19 cellular contexts compared by ENCODE assay signal in genomic region chr21:34077888-34078287, GRCh38. TPM values are rescaled to one million over a fixed set of nuclear protein-coding genes. Genes with fewer than 3 reads are reported as not detected.
DNase-seq lines count a peak whose midpoint lies in the region; FAIRE-seq and TF ChIP-seq lines count a peak whose summit lies in the region.
"Had no signal": no experiment of that assay in that cellular context is flagged by ENCODE, and none has a peak within 500 bp of the region (broad histone marks: within the 10 kb centered on the region; RNA-seq: fewer than 3 reads in every experiment).

No MANE protein-coding gene starts in this region.

- H3K4me3 Mint-ChIP-seq in activated naive CD4-positive, alpha-beta T cell treated with anti-CD3 and anti-CD28 coated beads for 36 hours = no peak overlapping the region
- H3K4me3 Mint-ChIP-seq in activated CD4-positive, alpha-beta memory T cell treated with anti-CD3 and anti-CD28 coated beads, Interleukin-2, amount 10 ng/mL, durations not matched to agents 7 days and 5 days = peak overlapping the region; percentile 29

- FAIRE-seq in HTR-8/SVneo (lab: Jason Lieb, UNC) = no peak

- H3K79me2 ChIP-seq in hepatocyte = peaks cover 89% of the 10 kb centered on the region

- H3K27ac Mint-ChIP-seq in activated naive CD4-positive, alpha-beta T cell treated with anti-CD3 and anti-CD28 coated beads for 36 hours = peak overlapping the region; percentile 75
- peak overlapping the region; percentile 12 for H3K27ac Mint-ChIP-seq in activated CD4-positive, alpha-beta memory T cell treated with anti-CD3 and anti-CD28 coated beads, Interleukin-2, amount 10 ng/mL, durations not matched to agents 7 days and 5 days

- H3K9me3 ChIP-seq in hepatocyte (ENCODE audit: low read depth) = no peaks in the 10 kb centered on the region
- no peaks in the 10 kb centered on the region for H3K9me3 ChIP-seq in thymus (ENCODE audit: control insufficient read depth)
- H3K9me3 ChIP-seq in vagina = no peaks in the 10 kb centered on the region
- H3K9me3 ChIP-seq: breast epithelium, ovary, testis had no signal

- peak overlapping the region; percentile 88 for H3K4me2 ChIP-seq in hepatocyte

- TF ChIP-seq CTCF in hepatocyte (IDR thresholded peaks at IDR 0.05; ENCODE audit: poor library complexity) (no peak), vagina (IDR thresholded peaks at IDR 0.05) (no peak)

- H3K27me3 ChIP-seq in hepatocyte (no peaks in the 10 kb centered on the region), thymus (ENCODE audit: control insufficient read depth, insufficient read depth) (no peaks in the 10 kb centered on the region), vagina (no peaks in the 10 kb centered on the region)
- H3K27me3 ChIP-seq: breast epithelium, foreskin keratinocyte, ovary, testis had no signal

- H3K4me1 ChIP-seq in hepatocyte (ENCODE audit: insufficient read depth) (peaks cover 41% of the 10 kb centered on the region), thymus (ENCODE audit: control insufficient read depth, insufficient read depth, low read length) (peaks cover 39% of the 10 kb centered on the region), vagina (peaks cover 61% of the 10 kb centered on the region)

- 47% methylated on average over 1 of the region's 1 CpG for WGBS in hepatocyte (ENCODE audit: low lambda C conversion rate, missing lambda C conversion rate)
- WGBS in thymus = 10% methylated on average over 1 of the region's 1 CpG

- no peaks in the 10 kb centered on the region for H3K27me3 Mint-ChIP-seq in activated naive CD4-positive, alpha-beta T cell treated with anti-CD3 and anti-CD28 coated beads for 36 hours (ENCODE audit: low read depth)
- no peaks in the 10 kb centered on the region for H3K27me3 Mint-ChIP-seq in activated CD4-positive, alpha-beta memory T cell treated with anti-CD3 and anti-CD28 coated beads, Interleukin-2, amount 10 ng/mL, durations not matched to agents 7 days and 5 days

- H3K9me2 ChIP-seq in hepatocyte (replicated peaks; ENCODE audit: insufficient read depth) = no peaks in the 10 kb centered on the region

- peaks cover 80% of the 10 kb centered on the region for H3K4me1 Mint-ChIP-seq in activated naive CD4-positive, alpha-beta T cell treated with anti-CD3 and anti-CD28 coated beads for 36 hours (ENCODE audit: low read depth)
- peaks cover 80% of the 10 kb centered on the region for H3K4me1 Mint-ChIP-seq in activated CD4-positive, alpha-beta memory T cell treated with anti-CD3 and anti-CD28 coated beads, Interleukin-2, amount 10 ng/mL, durations not matched to agents 7 days and 5 days

- peaks cover 53% of the 10 kb centered on the region for H4K20me1 ChIP-seq in hepatocyte (ENCODE audit: insufficient read depth, poor library complexity, severe bottlenecking)

- intact Hi-C loops in activated naive CD4-positive, alpha-beta T cell treated with anti-CD3 and anti-CD28 coated beads for 36 hours (cut with micrococcal nuclease) = loop anchor here (1.0 to 2.0 kb wide), 3 partner anchors 51 to 271 kb away; no protein-coding TSS in a partner anchor
- intact Hi-C loops in vagina (cut with DNase I) = loop anchor here (10.0 kb wide), 1 partner anchor 133 kb away; no protein-coding TSS in a partner anchor

- H3K4me3 ChIP-seq in hepatocyte (no peak overlapping the region), thymus (ENCODE audit: low read length) (peak overlapping the region; percentile 2), vagina (no peak overlapping the region)
- H3K4me3 ChIP-seq: breast epithelium, ovary, testis had no signal

- H3K36me3 Mint-ChIP-seq in activated naive CD4-positive, alpha-beta T cell treated with anti-CD3 and anti-CD28 coated beads for 36 hours (ENCODE audit: low read depth) = peaks cover 58% of the 10 kb centered on the region
- H3K36me3 Mint-ChIP-seq in activated CD4-positive, alpha-beta memory T cell treated with anti-CD3 and anti-CD28 coated beads, Interleukin-2, amount 10 ng/mL, durations not matched to agents 7 days and 5 days (ENCODE audit: low read depth) = peaks cover 76% of the 10 kb centered on the region

- DNase-seq in activated naive CD4-positive, alpha-beta T cell treated with anti-CD3 and anti-CD28 coated beads for 36 hours = no peak
- DNase-seq in activated naive CD4-positive, alpha-beta T cell (lab: John Stamatoyannopoulos, UW) = no peak
- no peak for DNase-seq in activated CD4-positive, alpha-beta memory T cell treated with anti-CD3 and anti-CD28 coated beads, Interleukin-2, amount 10 ng/mL, durations not matched to agents 7 days and 5 days
- no peak for DNase-seq in hepatocyte (ENCODE audit: low spot score)
- DNase-seq in NCI-H82 treated with DMSO at 0.1 percent for 48 hours (lab: John Stamatoyannopoulos, UW; ENCODE audit: unreplicated experiment) = no peak
- no peak for DNase-seq in vagina (ENCODE audit: extremely low spot score in 2 of 2)
- DNase-seq in HTR-8/SVneo (ENCODE audit: insufficient read length, low spot score) = no peak
- DNase-seq: DMS53, foreskin keratinocyte, HCEC 1CT, mesendoderm, NCI-H2107, NCI-H82, ovary, testis, WERI-Rb-1 had no signal

- H3K27ac ChIP-seq in hepatocyte (no peak overlapping the region), thymus (ENCODE audit: low read depth) (no peak overlapping the region), vagina (no peak overlapping the region)
- H3K27ac ChIP-seq: breast epithelium, foreskin keratinocyte, HL-60, ovary, testis, WERI-Rb-1 had no signal

- H3K36me3 ChIP-seq in hepatocyte (replicated peaks; ENCODE audit: insufficient read depth, low read depth) (no peaks in the 10 kb centered on the region), thymus (ENCODE audit: control insufficient read depth, insufficient read depth) (no peaks in the 10 kb centered on the region), vagina (no peaks in the 10 kb centered on the region)
- H3K36me3 ChIP-seq: breast epithelium, ovary had no signal

- CTCF ChIA-PET in activated naive CD4-positive, alpha-beta T cell treated with anti-CD3 and anti-CD28 coated beads for 36 hours (lab: Charles Lee) = interaction anchor here (1.1 to 3.2 kb wide), 3 partner anchors 15 to 154 kb away, joined by 3 to 23 read pairs (median 4); no protein-coding TSS in a partner anchor
- CTCF ChIA-PET in activated CD4-positive, alpha-beta memory T cell treated with anti-CD3 and anti-CD28 coated beads, Interleukin-2, amount 10 ng/mL, durations not matched to agents 7 days and 5 days (lab: Charles Lee) = interaction anchor here (0.9 to 2.0 kb wide), 6 partner anchors 13 to 290 kb away, joined by 3 to 5 read pairs (median 4); no protein-coding TSS in a partner anchor

- POLR2A ChIA-PET in activated CD4-positive, alpha-beta memory T cell treated with anti-CD3 and anti-CD28 coated beads, Interleukin-2, amount 10 ng/mL, durations not matched to agents 7 days and 5 days (lab: Charles Lee) = interaction anchor here (1.1 to 6.7 kb wide), 5 partner anchors 15 to 154 kb away, joined by 3 to 111 read pairs (median 4); no protein-coding TSS in a partner anchor

- no peak for TF ChIP-seq POLR2A in vagina (IDR thresholded peaks at IDR 0.05)

- no peaks in the 10 kb centered on the region for H3K9me3 Mint-ChIP-seq in activated naive CD4-positive, alpha-beta T cell treated with anti-CD3 and anti-CD28 coated beads for 36 hours
- H3K9me3 Mint-ChIP-seq in activated CD4-positive, alpha-beta memory T cell treated with anti-CD3 and anti-CD28 coated beads, Interleukin-2, amount 10 ng/mL, durations not matched to agents 7 days and 5 days = no peaks in the 10 kb centered on the region

- no peak overlapping the region for H2AFZ ChIP-seq in hepatocyte

RNA-seq across cellular contexts. Expression of gene MRPS6, which starts 4.5 kb away (rescaled TPM):
- 10 to 100 TPM; 78.9 to 80.0 TPM for total RNA-seq in activated naive CD4-positive, alpha-beta T cell treated with anti-CD3 and anti-CD28 coated beads for 36 hours
- 10 to 100 TPM; 75.2 to 79.2 TPM for total RNA-seq in activated CD4-positive, alpha-beta memory T cell treated with anti-CD3 and anti-CD28 coated beads, Interleukin-2, amount 10 ng/mL, durations not matched to agents 7 days and 5 days
- total RNA-seq in hepatocyte (54.9 and 72.3 TPM in 2 replicates), vagina (23.3 TPM)
- polyA plus RNA-seq in hepatocyte (188 and 201 TPM in 2 replicates), thymus (81.8 TPM)

RNA-seq across cellular contexts. Expression of gene SLC5A3, which starts 4.5 kb away (rescaled TPM):
- 10 to 100 TPM; 21.2 to 21.7 TPM for total RNA-seq in activated naive CD4-positive, alpha-beta T cell treated with anti-CD3 and anti-CD28 coated beads for 36 hours
- 10 to 100 TPM; 23.3 to 26.0 TPM for total RNA-seq in activated CD4-positive, alpha-beta memory T cell treated with anti-CD3 and anti-CD28 coated beads, Interleukin-2, amount 10 ng/mL, durations not matched to agents 7 days and 5 days
- total RNA-seq in hepatocyte (64.0 and 67.1 TPM in 2 replicates), vagina (17.9 TPM)
- polyA plus RNA-seq in hepatocyte (8.1 and 9.2 TPM in 2 replicates), thymus (4.9 TPM)
